In genomic region chr11:109785714-109786113, GRCh38 we compare ENCODE assay signal across 19 cellular contexts.
A peak's percentile ranks its signal among the peaks of the same experiment; 100 is the strongest.
DNase-seq lines count a peak whose midpoint lies in the region; ATAC-seq and TF ChIP-seq lines count a peak whose summit lies in the region.
"Had no signal": no experiment of that assay in that cellular context is flagged by ENCODE, and none has a peak within 500 bp of the region (broad histone marks: within the 10 kb centered on the region; RNA-seq: fewer than 3 reads in every experiment).

No MANE protein-coding gene starts in this region.

- H3K4me3 ChIP-seq in PC-9 (no peak overlapping the region), fibroblast of mammary gland (ENCODE audit: control insufficient read depth, low read depth, low read length) (no peak overlapping the region), subcutaneous abdominal adipose tissue (ENCODE audit: low read depth in 1 of 5, low read length in 5 of 5) (peak overlapping the region in 3 of 5 donors; percentile 6 to 30 (median 23)), upper lobe of right lung (no peak overlapping the region)
- H3K4me3 ChIP-seq: Peyer's patch, sigmoid colon, testis had no signal

- H2AFZ ChIP-seq in PC-9, result peak overlapping the region; percentile 49; the same call in 1 of the 2 replicates

- no TSS peak for BruUV-seq in PC-9 (replicated peaks; lab: Mats Ljungman, UMichigan)

- ATAC-seq in GM21423 (IDR thresholded peaks at IDR 0.05; ENCODE audit: unreplicated experiment) (no peak), upper lobe of right lung (no peak)
- ATAC-seq: activated CD8-positive, alpha-beta T cell treated with anti-CD3 and anti-CD28 coated beads, Interleukin-2, amount 10 ng/mL, durations not matched to agents 7 days and 5 days had no signal

- CTCF ChIA-PET in PC-9 (lab: Charles Lee), result no interaction called here

- intact Hi-C loops in PC-9 (cut with micrococcal nuclease; ENCODE audit: unreplicated experiment), result no loop called here
- intact Hi-C loops in upper lobe of right lung (cut with DNase I), result no loop called here

- no peaks in the 10 kb centered on the region for H3K79me2 ChIP-seq in PC-9 (ENCODE audit: low read depth)

- H3K27ac ChIP-seq in PC-9, result no peak overlapping the region
- no peak overlapping the region for H3K27ac ChIP-seq in subcutaneous abdominal adipose tissue (ENCODE audit: low read depth, low read length)
- no peak overlapping the region for H3K27ac ChIP-seq in upper lobe of right lung
- H3K27ac ChIP-seq: HL-60, Peyer's patch, sigmoid colon, testis had no signal

- no peaks in the 10 kb centered on the region; the same call in 1 of the 2 replicates for H3K9me2 ChIP-seq in PC-9 (ENCODE audit: insufficient read depth)

- no peaks in the 10 kb centered on the region for H3F3A ChIP-seq in PC-9 (ENCODE audit: insufficient read depth, low read depth)

- H3K9me3 ChIP-seq in PC-9 (ENCODE audit: insufficient read depth, low read depth) (no peaks in the 10 kb centered on the region), subcutaneous abdominal adipose tissue (ENCODE audit: control insufficient read depth in 5 of 5, low read length in 5 of 5) (no peaks in the 10 kb centered on the region), upper lobe of right lung (no peaks in the 10 kb centered on the region)
- H3K9me3 ChIP-seq: Peyer's patch, sigmoid colon, testis had no signal

- H3K27me3 ChIP-seq in PC-9 (ENCODE audit: insufficient read depth, low read depth) (no peaks in the 10 kb centered on the region; the same call in 1 of the 2 replicates), subcutaneous abdominal adipose tissue (ENCODE audit: control insufficient read depth in 5 of 5, insufficient read depth in 4 of 5, low read length in 5 of 5) (no peaks in the 10 kb centered on the region), upper lobe of right lung (no peaks in the 10 kb centered on the region)
- H3K27me3 ChIP-seq: Peyer's patch, sigmoid colon, testis had no signal

- POLR2A ChIA-PET in PC-9 (lab: Charles Lee; ENCODE audit: unreplicated experiment), result no interaction called here

- H3K4me2 ChIP-seq in PC-9, result peak overlapping the region; percentile 6; the same call in 1 of the 2 replicates

- DNase-seq in NCI-H748 (lab: John Stamatoyannopoulos, UW; ENCODE audit: unreplicated experiment) (peak; percentile 20), NCI-H748 treated with DMSO at 0.1 percent for 48 hours (lab: John Stamatoyannopoulos, UW) (no peak), PC-9 (no peak), fibroblast of mammary gland (ENCODE audit: low read depth) (peak; percentile 61), upper lobe of right lung (no peak), COLO829 (ENCODE audit: low spot score) (no peak)
- DNase-seq: activated CD8-positive, alpha-beta T cell treated with anti-CD3 and anti-CD28 coated beads, Interleukin-2, amount 10 ng/mL, durations not matched to agents 7 days and 5 days; CD8-positive, alpha-beta memory T cell; head of caudate nucleus; midbrain; NCI-H187 treated with DMSO at 0.1 percent for 48 hours; nucleus accumbens; Peyer's patch; sigmoid colon; stimulated activated CD4-positive, alpha-beta T cell treated with anti-CD3 and anti-CD28 coated beads, Interleukin-2, amount 100 ng/mL, for 48 hours; testis had no signal

- no peaks in the 10 kb centered on the region for H3K4me1 ChIP-seq in PC-9 (replicated peaks; ENCODE audit: insufficient read depth)
- peaks cover 0 to 7% (median 4%) of the 10 kb centered on the region in 5 donors for H3K4me1 ChIP-seq in subcutaneous abdominal adipose tissue (ENCODE audit: control insufficient read depth in 5 of 5, insufficient read depth in 5 of 5, low read length in 5 of 5)
- no peaks in the 10 kb centered on the region for H3K4me1 ChIP-seq in upper lobe of right lung
- H3K4me1 ChIP-seq: Peyer's patch, sigmoid colon, testis had no signal

- H3K36me3 ChIP-seq in PC-9 (ENCODE audit: low read depth) (no peaks in the 10 kb centered on the region), subcutaneous abdominal adipose tissue (ENCODE audit: control insufficient read depth in 5 of 5, insufficient read depth in 5 of 5, low read length in 5 of 5) (no peaks in the 10 kb centered on the region), upper lobe of right lung (no peaks in the 10 kb centered on the region)
- H3K36me3 ChIP-seq: Peyer's patch, sigmoid colon had no signal

- TF ChIP-seq CTCF in PC-9 (conservative IDR thresholded peaks at IDR 0.05) (no peak), fibroblast of mammary gland (conservative IDR thresholded peaks at IDR 0.05; ENCODE audit: control insufficient read depth, insufficient read depth, low read depth, low read length) (no peak), upper lobe of right lung (IDR thresholded peaks at IDR 0.05) (no peak)

- peak overlapping the region in 1 of 5 donors; percentile 34 for H3K9ac ChIP-seq in subcutaneous abdominal adipose tissue (ENCODE audit: low read length in 5 of 5)

- no peaks in the 10 kb centered on the region for H4K20me1 ChIP-seq in PC-9 (ENCODE audit: insufficient read depth)

Comparison
In these comparisons a context has a peak if more than half of its experiments do, and no peak if none do; other contexts are left out.
1. DNase-seq: peak in NCI-H748 (single experiment) and fibroblast of mammary gland (single experiment); none in NCI-H748 treated with DMSO at 0.1 percent for 48 hours (single experiment), PC-9 (0 of 2), upper lobe of right lung (single experiment) and COLO829 (single experiment).
2. H3K4me3 ChIP-seq: peak in subcutaneous abdominal adipose tissue (3 of 5); none in PC-9 (single experiment), fibroblast of mammary gland (single experiment) and upper lobe of right lung (single experiment).